In the genomic region with DNA sequence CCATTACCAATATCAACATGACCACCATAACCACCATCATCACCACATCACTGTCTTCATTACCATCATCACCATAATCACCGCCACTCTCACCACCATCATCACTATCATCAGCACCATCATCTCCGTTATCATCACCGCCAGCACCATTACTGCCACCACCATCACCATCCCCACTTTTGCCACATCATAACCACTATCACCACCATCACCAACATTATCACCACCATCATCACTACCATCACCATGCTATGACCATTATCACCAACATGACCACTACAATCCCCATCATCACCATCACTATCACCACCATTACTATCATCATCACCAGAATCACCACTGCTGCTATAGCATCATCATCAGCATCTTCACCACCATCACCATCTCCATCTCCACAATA, we compare ENCODE assay signal across 30 cellular contexts. TPM values are rescaled to one million over a fixed set of nuclear protein-coding genes. Genes with fewer than 3 reads are reported as not detected.
A peak's percentile ranks its signal among the peaks of the same experiment; 100 is the strongest.
DNase-seq lines count a peak whose midpoint lies in the region; ATAC-seq, FAIRE-seq and TF ChIP-seq lines count a peak whose summit lies in the region.
"Had no signal": no experiment of that assay in that cellular context is flagged by ENCODE, and none has a peak within 500 bp of the region (broad histone marks: within the 10 kb centered on the region; RNA-seq: fewer than 3 reads in every experiment).

No MANE protein-coding gene starts in this region.

- H2BK120ac ChIP-seq in H9 (ENCODE audit: low read depth, low read length, poor library complexity, severe bottlenecking) (no peak overlapping the region), neuronal stem cell (ENCODE audit: low read depth, low read length) (no peak overlapping the region)

- no peaks in the 10 kb centered on the region for H3K79me1 ChIP-seq in H9 (ENCODE audit: insufficient read depth, low read depth, low read length, poor library complexity, severe bottlenecking)
- no peaks in the 10 kb centered on the region for H3K79me1 ChIP-seq in neuronal stem cell (ENCODE audit: low read depth, low read length)

- no peaks in the 10 kb centered on the region for H3K79me2 ChIP-seq in H9 (ENCODE audit: insufficient read depth, low read length)

- H3K9me3 ChIP-seq in H9 (ENCODE audit: control insufficient read depth, low read depth, low read length) = no peaks in the 10 kb centered on the region
- no peaks in the 10 kb centered on the region for H3K9me3 ChIP-seq in neuronal stem cell (replicated peaks in 1 of 2; ENCODE audit: control insufficient read depth in 2 of 2, insufficient read depth in 1 of 2, low read depth in 1 of 2, low read length in 2 of 2)
- H3K9me3 ChIP-seq: BE2C, BLaER1 had no signal

- H4K5ac ChIP-seq in H9 (ENCODE audit: insufficient read length, low read depth, low read length) = no peak overlapping the region

- H3K36me3 Mint-ChIP-seq in H9 (ENCODE audit: insufficient read depth in 1 of 3, low read depth in 3 of 3) = no peaks in the 10 kb centered on the region
- H3K36me3 Mint-ChIP-seq: CD14-positive monocyte; CD4-positive, alpha-beta memory T cell; CD4-positive, CD25-positive, alpha-beta regulatory T cell; CD8-positive, alpha-beta memory T cell had no signal

- H3K14ac ChIP-seq in H9 (ENCODE audit: insufficient read depth, low read length) = no peak overlapping the region
- H3K14ac ChIP-seq in neuronal stem cell (ENCODE audit: low read length) = no peak overlapping the region

- H3K36me3 ChIP-seq in neuronal stem cell (replicated peaks in 1 of 2; ENCODE audit: control insufficient read depth in 2 of 2, insufficient read depth in 2 of 2, low read length in 2 of 2) = no peaks in the 10 kb centered on the region
- H3K36me3 ChIP-seq: BE2C, BLaER1 had no signal

- H3K18ac ChIP-seq in H9 (ENCODE audit: insufficient read length, low read depth, low read length) (no peak overlapping the region), neuronal stem cell (ENCODE audit: low read length) (no peak overlapping the region)

- H3K56ac ChIP-seq in H9 (ENCODE audit: insufficient read length, low read depth, low read length) = no peak overlapping the region

- no peak overlapping the region for H3K27ac Mint-ChIP-seq in H9
- H3K27ac Mint-ChIP-seq: CD14-positive monocyte; CD4-positive, alpha-beta memory T cell; CD4-positive, CD25-positive, alpha-beta regulatory T cell; CD8-positive, alpha-beta memory T cell had no signal

- H3K27ac ChIP-seq in H9 (ENCODE audit: insufficient read length, low read depth, low read length) = no peak overlapping the region
- H3K27ac ChIP-seq in neuronal stem cell (replicated peaks; ENCODE audit: low read length) = no peak overlapping the region
- H3K27ac ChIP-seq: BLaER1 had no signal

- H2AK5ac ChIP-seq in H9 (ENCODE audit: insufficient read length, low read length) (no peak overlapping the region), neuronal stem cell (ENCODE audit: low read depth, low read length) (no peak overlapping the region)

- ATAC-seq in HG02798 (IDR thresholded peaks at IDR 0.05; ENCODE audit: poor library complexity, unreplicated experiment) = no peak
- ATAC-seq: GM12878 had no signal

- H4K91ac ChIP-seq in H9 (ENCODE audit: insufficient read length, low read depth, low read length) (no peak overlapping the region), neuronal stem cell (ENCODE audit: low read depth, low read length, poor library complexity) (peak overlapping the region; percentile 50)

- H3K4me3 ChIP-seq in neuronal stem cell (ENCODE audit: low read length in 2 of 2) = no peak overlapping the region
- H3K4me3 ChIP-seq: BLaER1, GM12878 had no signal

- H3K4me1 ChIP-seq in H9 (ENCODE audit: insufficient read depth, low read length) (no peaks in the 10 kb centered on the region; the same call in 1 of the 2 replicates), neuronal stem cell (ENCODE audit: control insufficient read depth in 2 of 2, insufficient read depth in 1 of 2, low read depth in 1 of 2, low read length in 2 of 2) (no peaks in the 10 kb centered on the region)
- H3K4me1 ChIP-seq: BE2C had no signal

- H4K8ac ChIP-seq in H9 (replicated peaks; ENCODE audit: insufficient read length, low read depth, low read length) (peak overlapping the region; percentile 80), neuronal stem cell (ENCODE audit: low read depth, low read length) (no peak overlapping the region)

- no peak overlapping the region for H2BK20ac ChIP-seq in H9 (ENCODE audit: low read depth, low read length, poor library complexity, severe bottlenecking)

- H2AFZ ChIP-seq in H9 (ENCODE audit: low read length) (no peak overlapping the region), neuronal stem cell (ENCODE audit: low read length) (no peak overlapping the region)

- H2BK12ac ChIP-seq in H9 (ENCODE audit: insufficient read length, low read depth, low read length) (no peak overlapping the region), neuronal stem cell (ENCODE audit: low read length) (no peak overlapping the region)

- WGBS in H9 (ENCODE audit: extremely low coverage, insufficient read length, low lambda C conversion rate) = no CpG with 5 or more reads among the region's 3 CpGs
- WGBS in neuronal stem cell (ENCODE audit: extremely low coverage in 2 of 2, insufficient read length in 2 of 2, insufficient replicate concordance in 1 of 2), 2 donors = no CpG with 5 or more reads among the region's 3 CpGs

- no peak overlapping the region for H2BK15ac ChIP-seq in H9 (ENCODE audit: low read depth, low read length)
- no peak overlapping the region for H2BK15ac ChIP-seq in neuronal stem cell (ENCODE audit: low read length)

- H3K4me1 Mint-ChIP-seq in H9 = peaks cover 0 to 3% of the 10 kb centered on the region in 2 experiments; a peak in 2 of 4 replicates
- H3K4me1 Mint-ChIP-seq: CD14-positive monocyte; CD4-positive, alpha-beta memory T cell; CD4-positive, CD25-positive, alpha-beta regulatory T cell; CD8-positive, alpha-beta memory T cell had no signal

- H4K20me1 ChIP-seq in H9 (ENCODE audit: control insufficient read depth, insufficient read depth, insufficient read length) = no peaks in the 10 kb centered on the region
- H4K20me1 ChIP-seq: BLaER1 had no signal

- peak; percentile 33 for FAIRE-seq in HTR-8/SVneo (lab: Jason Lieb, UNC)
- FAIRE-seq: A204.1, GM12878, GM12892, GM18507 had no signal

- H3K4ac ChIP-seq in H9 (ENCODE audit: low read depth, low read length) (no peak overlapping the region), neuronal stem cell (ENCODE audit: low read length) (no peak overlapping the region)

- no peak overlapping the region for H2BK5ac ChIP-seq in H9 (ENCODE audit: insufficient read length, low read length)
- H2BK5ac ChIP-seq in neuronal stem cell (ENCODE audit: low read length) = no peak overlapping the region

- H3K27me3 Mint-ChIP-seq in H9 (ENCODE audit: low read depth) = no peaks in the 10 kb centered on the region; the same call in 1 of the 2 replicates
- H3K27me3 Mint-ChIP-seq: CD4-positive, CD25-positive, alpha-beta regulatory T cell had no signal

- DNase-seq in H9 (no peak), HTR-8/SVneo (ENCODE audit: insufficient read length, low spot score) (no peak), neuronal stem cell (ENCODE audit: low spot score) (no peak), cerebellar nuclear complex (lab: John Stamatoyannopoulos, UW) (no peak)
- DNase-seq: 8988T; ACHN; BE2C; C1 segment of cervical spinal cord; CD4-positive, alpha-beta memory T cell; CD4-positive, CD25-positive, alpha-beta regulatory T cell; CD8-positive, alpha-beta memory T cell; COR-L47; DMS 273 treated with DMSO at 0.1 percent for 48 hours; DMS153; DMS53; DMS79; DND-41; EL; GDM1 had no signal

- H3T11ph ChIP-seq in H9 (ENCODE audit: low read length) = no peak overlapping the region

- no peaks in the 10 kb centered on the region for H3K23me2 ChIP-seq in H9 (ENCODE audit: insufficient read length, low read depth, low read length, poor library complexity, severe bottlenecking)

- no peak overlapping the region for H3K4me3 Mint-ChIP-seq in H9
- H3K4me3 Mint-ChIP-seq: CD14-positive monocyte; CD4-positive, alpha-beta memory T cell; CD4-positive, CD25-positive, alpha-beta regulatory T cell; CD8-positive, alpha-beta memory T cell had no signal

- H3K23ac ChIP-seq in H9 (ENCODE audit: insufficient read length, low read depth, low read length) (no peak overlapping the region), neuronal stem cell (ENCODE audit: low read depth, low read length, poor library complexity) (peak overlapping the region; percentile 47)

- H3K27me3 ChIP-seq in H9 (ENCODE audit: insufficient read depth, low read length) (no peaks in the 10 kb centered on the region), neuronal stem cell (ENCODE audit: control insufficient read depth in 3 of 3, insufficient read depth in 3 of 3, low read depth in 1 of 3, low read length in 3 of 3) (no peaks in the 10 kb centered on the region)
- H3K27me3 ChIP-seq: BE2C, BLaER1 had no signal

- H3K9ac ChIP-seq in H9 (ENCODE audit: extremely low read depth, insufficient read length, low read length) = no peak overlapping the region
- H3K9ac ChIP-seq in neuronal stem cell (ENCODE audit: low read depth, low read length, poor library complexity) = no peak overlapping the region
- H3K9ac ChIP-seq: BLaER1 had no signal

- no peaks in the 10 kb centered on the region; a peak in 1 of 5 replicates for H3K9me3 Mint-ChIP-seq in H9
- H3K9me3 Mint-ChIP-seq: CD14-positive monocyte; CD8-positive, alpha-beta memory T cell had no signal

- no peak for TF ChIP-seq CTCF in H9 (conservative IDR thresholded peaks at IDR 0.05)

- no peak overlapping the region for H3K4me2 ChIP-seq in H9 (ENCODE audit: insufficient read depth, insufficient read length, low read length)
- no peak overlapping the region for H3K4me2 ChIP-seq in neuronal stem cell (ENCODE audit: insufficient read depth, low read length, poor library complexity, severe bottlenecking)
- H3K4me2 ChIP-seq: BLaER1 had no signal

RNA-seq across cellular contexts. Expression of a gene that starts 25.7 kb away (rescaled TPM):
- not detected in 2 replicates for total RNA-seq in H9 (2021)
- not detected for polyA plus RNA-seq in neuronal stem cell (2013, experiment 1 of 2)
- polyA plus RNA-seq in neuronal stem cell (2013, experiment 2 of 2) = not detected
- total RNA-seq: A673; CD4-positive, alpha-beta memory T cell; CD4-positive, CD25-positive, alpha-beta regulatory T cell; CD8-positive, alpha-beta memory T cell; Daoy; G401; GM12878 had no signal
- polyA plus RNA-seq: AG04450; CD14-positive monocyte; CD4-positive, alpha-beta memory T cell; CD4-positive, CD25-positive, alpha-beta regulatory T cell; CD8-positive, alpha-beta memory T cell; GM12878 had no signal

RNA-seq across cellular contexts. Expression of a gene that starts 50.1 kb away (rescaled TPM):
- 1.7 and 1.9 TPM in 2 replicates for total RNA-seq in H9 (2021)
- polyA plus RNA-seq in neuronal stem cell (2013, experiment 1 of 2) = not detected
- not detected for polyA plus RNA-seq in neuronal stem cell (2013, experiment 2 of 2)
- total RNA-seq: A673; CD4-positive, alpha-beta memory T cell; CD4-positive, CD25-positive, alpha-beta regulatory T cell; CD8-positive, alpha-beta memory T cell; Daoy; G401; GM12878 had no signal
- polyA plus RNA-seq: AG04450; CD14-positive monocyte; CD4-positive, alpha-beta memory T cell; CD4-positive, CD25-positive, alpha-beta regulatory T cell; CD8-positive, alpha-beta memory T cell; GM12878 had no signal
